Comparison of ENCODE assay signal across 8 cellular contexts in the genomic region with DNA sequence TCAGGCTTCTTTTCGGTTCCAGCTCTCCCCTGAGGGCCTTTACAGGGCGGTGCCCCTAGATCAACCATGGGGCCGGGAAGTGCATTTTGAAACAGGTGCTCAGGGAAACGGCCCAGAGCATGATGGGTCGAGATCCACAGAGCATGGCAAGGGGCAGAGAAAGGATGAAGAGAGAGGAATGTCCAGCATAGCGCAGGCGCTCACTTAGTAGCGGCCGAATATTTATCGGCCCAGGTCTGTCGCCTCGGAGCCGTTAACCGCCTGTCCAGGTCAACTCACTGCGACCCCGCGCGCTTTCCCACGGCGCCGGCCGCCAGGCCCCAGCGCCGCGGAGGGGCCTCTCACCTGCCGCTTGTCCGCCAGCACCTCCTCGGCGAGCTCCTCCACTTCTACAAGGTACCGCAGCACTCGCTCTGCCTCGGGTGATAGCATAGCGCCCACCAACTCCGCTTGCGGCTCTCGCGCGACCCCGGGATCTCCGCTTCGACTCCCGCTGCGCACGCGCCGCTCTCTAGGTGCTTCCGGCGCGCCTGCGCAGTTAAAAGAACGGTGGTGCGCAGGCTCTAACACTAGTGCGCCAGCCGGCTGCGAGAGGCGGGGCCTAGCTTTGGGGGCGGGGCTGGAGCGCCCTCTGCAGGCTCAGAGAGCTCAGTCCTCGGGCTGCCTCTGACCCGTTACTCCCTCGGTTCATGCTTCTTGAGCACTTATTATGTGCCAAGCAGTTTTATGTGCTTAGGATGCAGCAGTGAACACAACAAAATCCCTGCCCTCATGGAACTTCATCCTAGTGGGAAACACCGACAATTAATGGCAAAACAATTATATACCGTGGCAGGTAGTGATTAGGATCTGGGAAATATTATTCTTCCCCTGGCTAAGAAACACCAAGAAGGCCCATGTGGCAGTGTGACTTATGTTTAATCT. TPM values are rescaled to one million over a fixed set of nuclear protein-coding genes. Genes with fewer than 3 reads are reported as not detected.
A peak's percentile ranks its signal among the peaks of the same experiment; 100 is the strongest.
DNase-seq lines count a peak whose midpoint lies in the region; ATAC-seq and TF ChIP-seq lines count a peak whose summit lies in the region.

A gene (minus strand): TSS at position 517 of the 924 bp plus-strand sequence. CDS start 85 bp downstream, at position 432.

- H3K4me1 ChIP-seq in KMS-11 (ENCODE audit: low read depth, poor library complexity, severe bottlenecking) (peaks cover 6% of the 10 kb centered on the region), esophagus squamous epithelium (peaks cover 12 to 24% (median 13%) of the 10 kb centered on the region in 3 donors)

- peak within 1 kb of the TSS; percentile 80 for H2AFZ ChIP-seq in KMS-11 (ENCODE audit: low read depth)

- peak within 1 kb of the TSS; percentile 96 for H3K4me3 Mint-ChIP-seq in activated T-cell treated with anti-CD3 and anti-CD28 coated beads, Interleukin-2, amount 50 U/mL, for 24 hours

- H3K9me3 Mint-ChIP-seq in activated T-cell treated with anti-CD3 and anti-CD28 coated beads, Interleukin-2, amount 50 U/mL, for 24 hours: no peaks in the 10 kb centered on the region

- peaks cover 0 to 5% (median 0%) of the 10 kb centered on the region in 3 donors for H3K9me3 ChIP-seq in esophagus squamous epithelium

- peaks cover 18% of the 10 kb centered on the region; the same call in 1 of the 2 replicates for H3K36me3 ChIP-seq in KMS-11 (ENCODE audit: insufficient read depth)
- peaks cover 9 to 36% (median 16%) of the 10 kb centered on the region in 3 donors for H3K36me3 ChIP-seq in esophagus squamous epithelium

- ATAC-seq in GM21786 (IDR thresholded peaks at IDR 0.05; ENCODE audit: unreplicated experiment): peak; percentile 92

- intact Hi-C loops in esophagus squamous epithelium (cut with DNase I): loop anchor here (5.0 kb wide), 1 partner anchor 99 kb away; no protein-coding TSS in a partner anchor

- H3K4me2 ChIP-seq in KMS-11: peak within 1 kb of the TSS; percentile 96

- H3K27ac ChIP-seq in KMS-11 (peak within 1 kb of the TSS; percentile 29), esophagus squamous epithelium (peak within 1 kb of the TSS; percentile 81 to 89 (median 84))

- WGBS in esophagus squamous epithelium, 2 donors: 0 to 6% methylated on average over 4 to 16 of the region's 63 CpGs

- H4K20me1 ChIP-seq in KMS-11 (ENCODE audit: insufficient read depth): no peaks in the 10 kb centered on the region

- H3K27me3 Mint-ChIP-seq in activated T-cell treated with anti-CD3 and anti-CD28 coated beads, Interleukin-2, amount 50 U/mL, for 24 hours: peaks cover 10% of the 10 kb centered on the region

- TF ChIP-seq POLR2A in esophagus squamous epithelium (IDR thresholded peaks at IDR 0.05): peak in 3 of 4 donors; percentile 48 to 63 (median 62)

- peaks cover 21% of the 10 kb centered on the region for H3K79me2 ChIP-seq in KMS-11 (ENCODE audit: insufficient read depth, low read depth)

- peak; percentile 90 for TF ChIP-seq CTCF in KMS-11 (conservative IDR thresholded peaks at IDR 0.05; ENCODE audit: low read depth, low read length)
- peak; percentile 90 to 100 (median 96) for TF ChIP-seq CTCF in esophagus squamous epithelium (IDR thresholded peaks at IDR 0.05)

- peaks cover 31% of the 10 kb centered on the region for H3K4me1 Mint-ChIP-seq in activated T-cell treated with anti-CD3 and anti-CD28 coated beads, Interleukin-2, amount 50 U/mL, for 24 hours (ENCODE audit: low read depth)

- peaks cover 24% of the 10 kb centered on the region for H3K27me3 ChIP-seq in KMS-11 (ENCODE audit: insufficient read depth, low read depth)
- H3K27me3 ChIP-seq in esophagus squamous epithelium: peaks cover 0 to 18% (median 0%) of the 10 kb centered on the region in 4 donors

- H3K36me3 Mint-ChIP-seq in activated T-cell treated with anti-CD3 and anti-CD28 coated beads, Interleukin-2, amount 50 U/mL, for 24 hours (ENCODE audit: low read depth): peaks cover 49% of the 10 kb centered on the region

- H3K4me3 ChIP-seq in KMS-11 (IDR thresholded peaks at IDR 0.05; ENCODE audit: insufficient read depth, low read depth, low read length) (peak within 1 kb of the TSS; percentile 73), esophagus squamous epithelium (peak within 1 kb of the TSS; percentile 75 to 98 (median 92))

- H3K27ac Mint-ChIP-seq in activated T-cell treated with anti-CD3 and anti-CD28 coated beads, Interleukin-2, amount 50 U/mL, for 24 hours: peak within 1 kb of the TSS; percentile 98

- H3K9ac ChIP-seq in KMS-11: peak within 1 kb of the TSS; percentile 77

- DNase-seq in EH (ENCODE audit: low read depth) (peak; percentile 96), esophagus squamous epithelium (lab: John Stamatoyannopoulos, UW) (peak; percentile 80), myocyte (ENCODE audit: low read depth) (peak; percentile 97)
- DNase-seq in activated T-cell treated with anti-CD3 and anti-CD28 coated beads, Interleukin-2, amount 50 U/mL, for 24 hours: peak; percentile 99
- peak; percentile 92 to 94 for DNase-seq in stimulated activated CD8-positive, alpha-beta memory T cell treated with anti-CD3 and anti-CD28 coated beads, Interleukin-7, amount 100 ng/mL, for 4 hours (ENCODE audit: low read depth in 2 of 2)

TF ChIP-seq in PFSK-1, 5 proteins besides CTCF, POLR2A, EP300 and RAD21:
- TF ChIP-seq, protein P1, sequence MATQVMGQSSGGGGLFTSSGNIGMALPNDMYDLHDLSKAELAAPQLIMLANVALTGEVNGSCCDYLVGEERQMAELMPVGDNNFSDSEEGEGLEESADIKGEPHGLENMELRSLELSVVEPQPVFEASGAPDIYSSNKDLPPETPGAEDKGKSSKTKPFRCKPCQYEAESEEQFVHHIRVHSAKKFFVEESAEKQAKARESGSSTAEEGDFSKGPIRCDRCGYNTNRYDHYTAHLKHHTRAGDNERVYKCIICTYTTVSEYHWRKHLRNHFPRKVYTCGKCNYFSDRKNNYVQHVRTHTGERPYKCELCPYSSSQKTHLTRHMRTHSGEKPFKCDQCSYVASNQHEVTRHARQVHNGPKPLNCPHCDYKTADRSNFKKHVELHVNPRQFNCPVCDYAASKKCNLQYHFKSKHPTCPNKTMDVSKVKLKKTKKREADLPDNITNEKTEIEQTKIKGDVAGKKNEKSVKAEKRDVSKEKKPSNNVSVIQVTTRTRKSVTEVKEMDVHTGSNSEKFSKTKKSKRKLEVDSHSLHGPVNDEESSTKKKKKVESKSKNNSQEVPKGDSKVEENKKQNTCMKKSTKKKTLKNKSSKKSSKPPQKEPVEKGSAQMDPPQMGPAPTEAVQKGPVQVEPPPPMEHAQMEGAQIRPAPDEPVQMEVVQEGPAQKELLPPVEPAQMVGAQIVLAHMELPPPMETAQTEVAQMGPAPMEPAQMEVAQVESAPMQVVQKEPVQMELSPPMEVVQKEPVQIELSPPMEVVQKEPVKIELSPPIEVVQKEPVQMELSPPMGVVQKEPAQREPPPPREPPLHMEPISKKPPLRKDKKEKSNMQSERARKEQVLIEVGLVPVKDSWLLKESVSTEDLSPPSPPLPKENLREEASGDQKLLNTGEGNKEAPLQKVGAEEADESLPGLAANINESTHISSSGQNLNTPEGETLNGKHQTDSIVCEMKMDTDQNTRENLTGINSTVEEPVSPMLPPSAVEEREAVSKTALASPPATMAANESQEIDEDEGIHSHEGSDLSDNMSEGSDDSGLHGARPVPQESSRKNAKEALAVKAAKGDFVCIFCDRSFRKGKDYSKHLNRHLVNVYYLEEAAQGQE (IDR thresholded peaks at IDR 0.05; ENCODE audit: insufficient read depth in 1 of 2, low read depth in 2 of 2, low read length in 2 of 2): no peak; a peak in 1 of 4 replicates
- TF ChIP-seq POLR2AphosphoS5 (IDR thresholded peaks at IDR 0.05; ENCODE audit: low read depth, low read length) (peak; percentile 92), FOXP2 (optimal IDR thresholded peaks at IDR 0.05; ENCODE audit: borderline replicate concordance, extremely low read depth, extremely low read length, insufficient read depth) (peak; percentile 30), TAF1 (IDR thresholded peaks at IDR 0.05; ENCODE audit: borderline replicate concordance, insufficient read depth, low read length) (peak; percentile 61; the same call in 1 of the 2 replicates), SIN3A (IDR thresholded peaks at IDR 0.05; ENCODE audit: borderline replicate concordance, insufficient read depth, low read length) (peak; percentile 71; the same call in 1 of the 2 replicates)

RNA-seq across cellular contexts. Expression of the gene that starts here (rescaled TPM):
- 31.3 TPM for polyA plus RNA-seq in PFSK-1 (2012; ENCODE audit: insufficient read length, low read depth)
- total RNA-seq in esophagus squamous epithelium (10 to 100 TPM in 3 of 4 donors, 1 to 10 TPM in 1; 6.6 to 14.8 (median 11.1) TPM), myocyte (7.8 and 7.9 TPM in 2 replicates)
- 20.8 TPM for polyA plus RNA-seq in myocyte (2012)

Comparison
In these comparisons a context has a peak if more than half of its experiments do, and no peak if none do; other contexts are left out.
1. Peak in every context shown above with its lines: DNase-seq, ATAC-seq, H3K4me3 ChIP-seq and H3K27ac ChIP-seq.